ENCODE assay signal across 15 cellular contexts in the genomic region with DNA sequence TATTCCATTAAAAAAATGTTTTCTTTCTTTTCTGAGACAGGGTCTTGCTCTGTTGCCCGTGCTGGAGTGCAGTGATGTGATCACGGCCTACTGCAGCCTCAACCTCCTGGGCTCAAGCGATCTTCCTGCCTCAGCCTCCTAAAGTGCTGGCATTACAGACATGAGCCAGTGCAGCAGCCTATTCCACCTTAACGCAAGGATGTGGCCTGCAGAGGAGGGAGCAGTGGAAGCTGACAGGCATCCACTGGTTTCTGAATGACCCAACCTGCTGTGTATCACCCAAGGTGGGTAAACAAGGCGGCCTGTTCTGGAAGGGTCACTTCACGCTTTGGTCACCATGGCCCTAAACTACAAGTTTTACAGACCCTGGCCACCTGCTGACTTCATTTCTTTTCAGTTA.
"Had no signal": no experiment of that assay in that cellular context is flagged by ENCODE, and none has a peak within 500 bp of the region (broad histone marks: within the 10 kb centered on the region; RNA-seq: fewer than 3 reads in every experiment).

No MANE protein-coding gene starts in this region.

- H3K27me3 ChIP-seq: dorsolateral prefrontal cortex, esophagus squamous epithelium had no signal

- ATAC-seq: left lobe of liver, lower lobe of right lung had no signal

- H3K4me2 ChIP-seq: smooth muscle cell had no signal

- DNase-seq: cortex of kidney; effector memory CD4-positive, alpha-beta T cell; esophagus squamous epithelium; foreskin fibroblast; hippocampal formation; kidney glomerular epithelial cell; occipital lobe; stimulated activated CD4-positive, alpha-beta T cell treated with anti-CD3 and anti-CD28 coated beads, Interleukin-2, amount 100 ng/mL, for 48 hours; stimulated activated naive CD4-positive, alpha-beta T cell treated with Interleukin-2 at 50 U/mL for 16 hours; trophoblast cell had no signal

- H3K27ac ChIP-seq: dorsolateral prefrontal cortex, esophagus squamous epithelium, lower lobe of right lung, parathyroid adenoma had no signal

- H3K4me1 ChIP-seq: parathyroid adenoma had no signal

- H3K9me3 ChIP-seq: esophagus squamous epithelium, lower lobe of right lung had no signal

- H3K9ac ChIP-seq: parathyroid adenoma had no signal

- H3K4me3 ChIP-seq: dorsolateral prefrontal cortex, esophagus squamous epithelium, lower lobe of right lung, smooth muscle cell had no signal
